ENCODE assay signal across 8 cellular contexts in genomic region chr22:37696657-37697539, GRCh38. TPM values are rescaled to one million over a fixed set of nuclear protein-coding genes. Genes with fewer than 3 reads are reported as not detected.
A peak's percentile ranks its signal among the peaks of the same experiment; 100 is the strongest.
DNase-seq lines count a peak whose midpoint lies in the region; ATAC-seq and TF ChIP-seq lines count a peak whose summit lies in the region.

Gene TRIOBP (plus strand): TSS chr22:37697048. CDS start chr22:37701366, 4,318 bp downstream.

- H3K4me3 Mint-ChIP-seq in dendritic cell treated with granulocyte-macrophage colony-stimulating factor and Interleukin-4, amounts not matched to agents 40 ng/mL and 50 ng/mL, for 4 days = peak within 1 kb of the TSS; percentile 57

- no peaks in the 10 kb centered on the region for H3K27me3 ChIP-seq in left lung

- peaks cover 31% of the 10 kb centered on the region for H3K4me1 Mint-ChIP-seq in dendritic cell treated with granulocyte-macrophage colony-stimulating factor and Interleukin-4, amounts not matched to agents 40 ng/mL and 50 ng/mL, for 4 days (ENCODE audit: low read depth)

- no peak within 1 kb of the TSS for H3K27ac ChIP-seq in left lung

- DNase-seq in NCI-H446 (lab: John Stamatoyannopoulos, UW) (peak; percentile 89 to 94), left lung (peak; percentile 92 to 99), NCI-H345 treated with DMSO at 0.1 percent for 48 hours (lab: John Stamatoyannopoulos, UW; ENCODE audit: unreplicated experiment) (no peak)
- DNase-seq in activated CD4-positive, alpha-beta T cell treated with anti-CD3 and anti-CD28 coated beads, Interleukin-2, amount 50 U/mL, for 4 hours = peak; percentile 87
- peak; percentile 77 to 82 for DNase-seq in stimulated activated CD4-positive, alpha-beta T cell treated with anti-CD3 and anti-CD28 coated beads, Interleukin-2, amount 100 ng/mL, for 48 hours

- ATAC-seq in HG02973 (IDR thresholded peaks at IDR 0.05; ENCODE audit: unreplicated experiment) = peak; percentile 91
- peak; percentile 99 for ATAC-seq in left lung

- peaks cover 43% of the 10 kb centered on the region for H3K36me3 Mint-ChIP-seq in dendritic cell treated with granulocyte-macrophage colony-stimulating factor and Interleukin-4, amounts not matched to agents 40 ng/mL and 50 ng/mL, for 4 days (ENCODE audit: low read depth)

- H3K9me3 Mint-ChIP-seq in dendritic cell treated with granulocyte-macrophage colony-stimulating factor and Interleukin-4, amounts not matched to agents 40 ng/mL and 50 ng/mL, for 4 days = no peaks in the 10 kb centered on the region

- no peaks in the 10 kb centered on the region for H3K9me3 ChIP-seq in left lung

- peaks cover 0 to 30% of the 10 kb centered on the region in 2 donors for H3K36me3 ChIP-seq in left lung

- no peak within 1 kb of the TSS for H3K4me3 ChIP-seq in left lung

- peak; percentile 39 for TF ChIP-seq CTCF in GM12873 (IDR thresholded peaks at IDR 0.05; ENCODE audit: insufficient read depth, low read depth, low read length, missing control alignments)
- TF ChIP-seq CTCF in left lung (IDR thresholded peaks at IDR 0.05) = peak; percentile 30 to 44

- H3K27ac Mint-ChIP-seq in dendritic cell treated with granulocyte-macrophage colony-stimulating factor and Interleukin-4, amounts not matched to agents 40 ng/mL and 50 ng/mL, for 4 days = peak within 1 kb of the TSS; percentile 37

- peaks cover 11 to 28% of the 10 kb centered on the region in 2 donors for H3K4me1 ChIP-seq in left lung

- intact Hi-C loops in dendritic cell treated with granulocyte-macrophage colony-stimulating factor and Interleukin-4, amounts not matched to agents 40 ng/mL and 50 ng/mL, for 4 days (cut with micrococcal nuclease) = loop anchor here (5.0 kb wide), 1 partner anchor 40 kb away; no protein-coding TSS in a partner anchor
- intact Hi-C loops in left lung (cut with DNase I) = no loop called here

- peaks cover 3% of the 10 kb centered on the region for H3K27me3 Mint-ChIP-seq in dendritic cell treated with granulocyte-macrophage colony-stimulating factor and Interleukin-4, amounts not matched to agents 40 ng/mL and 50 ng/mL, for 4 days

RNA-seq across cellular contexts. Expression of gene TRIOBP, which starts in this region (rescaled TPM):
- 10 to 100 TPM; 70.9 to 84.9 TPM for total RNA-seq in left lung
